ENCODE assay signal across 1 cellular context in genomic region chrX:18886344-18887161, GRCh38.
TF ChIP-seq lines count a peak whose summit lies in the region.

No MANE protein-coding gene starts in this region.

TF ChIP-seq in K562, 482 proteins besides CTCF, POLR2A, EP300 and RAD21 (continued from another document and continues in another):
- no peak for TF ChIP-seq STAT6 (CRISPR knock-in tag; IDR thresholded peaks at IDR 0.05)
- TF ChIP-seq POLR2H (tag; IDR thresholded peaks at IDR 0.05; ENCODE audit: low read depth): no peak
- TF ChIP-seq ELF1 (tag; IDR thresholded peaks at IDR 0.05): no peak
- no peak for TF ChIP-seq TSHZ1 (CRISPR knock-in tag; IDR thresholded peaks at IDR 0.05)
- TF ChIP-seq MIER1 (IDR thresholded peaks at IDR 0.05; ENCODE audit: low read depth): no peak
- TF ChIP-seq SMAD2 (IDR thresholded peaks at IDR 0.05; ENCODE audit: low read depth, low read length): no peak
- TF ChIP-seq NR4A1 (CRISPR knock-in tag; IDR thresholded peaks at IDR 0.05): no peak
- no peak for TF ChIP-seq NR4A1 (tag; IDR thresholded peaks at IDR 0.05)
- no peak for TF ChIP-seq ZBTB11 (CRISPR knock-in tag; IDR thresholded peaks at IDR 0.05)
- no peak for TF ChIP-seq FOXA1 (IDR thresholded peaks at IDR 0.05; ENCODE audit: borderline replicate concordance)
- TF ChIP-seq NCOA1 (IDR thresholded peaks at IDR 0.05; ENCODE audit: low read depth): no peak
- no peak for TF ChIP-seq CCNT2 (IDR thresholded peaks at IDR 0.05; ENCODE audit: borderline replicate concordance, extremely low read depth, insufficient read length, low read depth, low read length)
- TF ChIP-seq PML (IDR thresholded peaks at IDR 0.05; ENCODE audit: low read length): no peak
- TF ChIP-seq ZNF280A (IDR thresholded peaks at IDR 0.05; ENCODE audit: low read depth, partially characterized antibody): no peak
- no peak for TF ChIP-seq MCM5 (IDR thresholded peaks at IDR 0.05; ENCODE audit: low read depth)
- no peak for TF ChIP-seq SMARCC2 (IDR thresholded peaks at IDR 0.05; ENCODE audit: low read depth)
- no peak for TF ChIP-seq ZNF384 (IDR thresholded peaks at IDR 0.05; ENCODE audit: low read depth, low read length)
- no peak for TF ChIP-seq ZNF239 (CRISPR knock-in tag; IDR thresholded peaks at IDR 0.05)
- TF ChIP-seq ZNF263 (CRISPR knock-in tag; IDR thresholded peaks at IDR 0.05; ENCODE audit: borderline replicate concordance): peak; percentile 29; the same call in 1 of the 2 replicates
- TF ChIP-seq ZNF77 (CRISPR knock-in tag; IDR thresholded peaks at IDR 0.05): no peak
- TF ChIP-seq RNF2 (IDR thresholded peaks at IDR 0.05): no peak
- no peak for TF ChIP-seq NFYB (IDR thresholded peaks at IDR 0.05; ENCODE audit: extremely low read depth, insufficient read length)
- 0 out of 2 replicates have a peak, but pooled peaks have one; percentile 19 for TF ChIP-seq DPF2 (IDR thresholded peaks at IDR 0.05)
- no peak for TF ChIP-seq STAT5A (IDR thresholded peaks at IDR 0.05; ENCODE audit: borderline replicate concordance, low read length)
- no peak for TF ChIP-seq SIN3B (IDR thresholded peaks at IDR 0.05; ENCODE audit: low read depth)
- TF ChIP-seq HMBOX1 (IDR thresholded peaks at IDR 0.05): no peak
- no peak for TF ChIP-seq MEF2A (IDR thresholded peaks at IDR 0.05; ENCODE audit: control insufficient read depth, low read depth, low read length)
- TF ChIP-seq ZNF407 (IDR thresholded peaks at IDR 0.05; ENCODE audit: low read depth): no peak
- TF ChIP-seq HLTF (IDR thresholded peaks at IDR 0.05): no peak
- no peak for TF ChIP-seq WHSC1 (IDR thresholded peaks at IDR 0.05; ENCODE audit: low read length)
- no peak for TF ChIP-seq ADNP (tag; IDR thresholded peaks at IDR 0.05)
- TF ChIP-seq PRMT5 (CRISPR knock-in tag; IDR thresholded peaks at IDR 0.05): no peak
- no peak for TF ChIP-seq ZBED1 (IDR thresholded peaks at IDR 0.05)
- TF ChIP-seq FOSL1 (tag; conservative IDR thresholded peaks at IDR 0.05): no peak
- TF ChIP-seq NBN (IDR thresholded peaks at IDR 0.05; ENCODE audit: low read depth): no peak
- TF ChIP-seq ZNF639 (CRISPR knock-in tag; conservative IDR thresholded peaks at IDR 0.05 in 1 of 2, IDR thresholded peaks at IDR 0.05 in 1 of 2): no peak
- no peak for TF ChIP-seq CBFA2T3 (IDR thresholded peaks at IDR 0.05)
- no peak for TF ChIP-seq TGIF2 (CRISPR knock-in tag; IDR thresholded peaks at IDR 0.05)
- no peak for TF ChIP-seq CHD4 (IDR thresholded peaks at IDR 0.05; ENCODE audit: insufficient read depth, insufficient replicate concordance, low read depth, low read length, poor library complexity, severe bottlenecking)
- TF ChIP-seq ZSCAN29 (IDR thresholded peaks at IDR 0.05): no peak
- TF ChIP-seq GATAD2A (IDR thresholded peaks at IDR 0.05): no peak
- TF ChIP-seq HMGN3 (IDR thresholded peaks at IDR 0.05; ENCODE audit: borderline replicate concordance, extremely low read depth, insufficient read length, low read depth, low read length): no peak
- no peak for TF ChIP-seq TCF7 (IDR thresholded peaks at IDR 0.05; ENCODE audit: borderline replicate concordance)
- TF ChIP-seq ZNF696 (CRISPR knock-in tag; conservative IDR thresholded peaks at IDR 0.05): no peak
- no peak for TF ChIP-seq SREBF2 (CRISPR knock-in tag; IDR thresholded peaks at IDR 0.05)
